In the genomic region with DNA sequence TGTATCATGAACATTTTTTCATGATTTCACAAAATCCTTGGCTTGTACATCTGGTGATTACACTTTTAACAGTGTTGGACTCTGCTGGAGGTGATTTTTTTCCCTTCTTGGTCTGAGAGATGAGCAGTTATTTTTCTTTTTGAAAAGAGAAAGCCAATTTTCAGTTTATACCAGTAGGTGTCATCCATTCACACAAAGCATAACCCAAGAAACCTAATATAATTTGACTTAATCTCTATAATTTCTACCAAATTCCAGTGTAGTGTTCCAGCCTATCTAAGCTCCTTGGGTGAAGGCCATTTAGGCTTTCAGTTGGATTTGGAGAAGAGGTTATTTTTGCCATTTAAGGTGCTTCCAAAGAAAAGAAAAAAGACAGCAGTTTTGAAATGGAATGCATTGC, we compare ENCODE assay signal across 10 cellular contexts. TPM values are rescaled to one million over a fixed set of nuclear protein-coding genes. Genes with fewer than 3 reads are reported as not detected.
DNase-seq lines count a peak whose midpoint lies in the region; ATAC-seq and TF ChIP-seq lines count a peak whose summit lies in the region.
"Had no signal": no experiment of that assay in that cellular context is flagged by ENCODE, and none has a peak within 500 bp of the region (broad histone marks: within the 10 kb centered on the region; RNA-seq: fewer than 3 reads in every experiment).

No MANE protein-coding gene starts in this region.

- H2AFZ ChIP-seq in MM.1S (ENCODE audit: low read length) (no peak overlapping the region), mammary epithelial cell (ENCODE audit: low read depth, low read length) (no peak overlapping the region)

- H3K36me3 Mint-ChIP-seq in nephron (ENCODE audit: low read depth) = no peaks in the 10 kb centered on the region

- CTCF ChIA-PET in mammary epithelial cell (lab: Charles Lee; ENCODE audit: low non-redundant PET) = interaction anchor here (0.7 kb wide), 1 partner anchor 9 kb away, joined by 3 read pairs; no protein-coding TSS in a partner anchor

- TF ChIP-seq CTCF in GM10266 (IDR thresholded peaks at IDR 0.05; ENCODE audit: control insufficient read depth, insufficient read depth, low read depth, missing control alignments) (peak; percentile 37), MM.1S (IDR thresholded peaks at IDR 0.05; ENCODE audit: low read length) (peak; percentile 49), mammary epithelial cell (conservative IDR thresholded peaks at IDR 0.05 in 1 of 2, IDR thresholded peaks at IDR 0.05 in 1 of 2; ENCODE audit: extremely low read depth in 1 of 2, insufficient read depth in 1 of 2, low read depth in 1 of 2, low read length in 2 of 2) (peak; percentile 35 to 57), nephron (IDR thresholded peaks at IDR 0.05; ENCODE audit: unreplicated experiment in 3 of 3) (peak; percentile 34 to 54 (median 40))

- no peak overlapping the region for H3K4me3 Mint-ChIP-seq in nephron
- H3K4me3 Mint-ChIP-seq: activated CD4-positive, alpha-beta memory T cell treated with anti-CD3 and anti-CD28 coated beads for 36 hours; naive thymus-derived CD4-positive, alpha-beta T cell had no signal

- H3K9me3 ChIP-seq in MM.1S (replicated peaks; ENCODE audit: insufficient read depth, low read length) = no peaks in the 10 kb centered on the region
- no peaks in the 10 kb centered on the region for H3K9me3 ChIP-seq in mammary epithelial cell (replicated peaks; ENCODE audit: insufficient read depth, low read length)

- no peaks in the 10 kb centered on the region for H3K9me2 ChIP-seq in MM.1S (replicated peaks; ENCODE audit: insufficient read depth, low read length)

- H3K4me1 ChIP-seq in MM.1S (ENCODE audit: low read length) (no peaks in the 10 kb centered on the region), mammary epithelial cell (ENCODE audit: insufficient read depth, low read length) (no peaks in the 10 kb centered on the region)

- no peak overlapping the region for H3K4me2 ChIP-seq in MM.1S (ENCODE audit: low read depth, low read length)
- H3K4me2 ChIP-seq in mammary epithelial cell (ENCODE audit: insufficient read depth, low read depth, low read length) = no peak overlapping the region

- H3K79me2 ChIP-seq in MM.1S (ENCODE audit: low read length) (no peaks in the 10 kb centered on the region), mammary epithelial cell (ENCODE audit: insufficient read depth, low read length) (no peaks in the 10 kb centered on the region)

- dilution Hi-C loops in mammary epithelial cell (cut with HindIII; ENCODE audit: low sequenced_read_pairs) = no loop called here

- H3K9ac ChIP-seq in MM.1S (ENCODE audit: low read length) (no peak overlapping the region), mammary epithelial cell (ENCODE audit: insufficient read depth, low read length) (no peak overlapping the region)

- in situ Hi-C loops in mammary epithelial cell (cut with MboI; ENCODE audit: low sequenced_read_pairs in 2 of 2) = no loop called here

- H4K20me1 ChIP-seq in MM.1S (ENCODE audit: insufficient read depth, low read length) (no peaks in the 10 kb centered on the region), mammary epithelial cell (ENCODE audit: insufficient read depth, low read length) (no peaks in the 10 kb centered on the region)

- H3K27ac ChIP-seq in MM.1S (ENCODE audit: low read length) = no peak overlapping the region
- no peak overlapping the region for H3K27ac ChIP-seq in mammary epithelial cell (ENCODE audit: insufficient read depth, low read depth, low read length)

- ATAC-seq in HG02588 (IDR thresholded peaks at IDR 0.05; ENCODE audit: unreplicated experiment) = no peak
- ATAC-seq: naive thymus-derived CD4-positive, alpha-beta T cell had no signal

- H3K36me3 ChIP-seq in MM.1S (replicated peaks; ENCODE audit: insufficient read depth, low read length) (no peaks in the 10 kb centered on the region), mammary epithelial cell (ENCODE audit: insufficient read depth, low read length) (no peaks in the 10 kb centered on the region)

- no peaks in the 10 kb centered on the region for H3K9me3 Mint-ChIP-seq in nephron

- no peaks in the 10 kb centered on the region for H3F3A ChIP-seq in MM.1S (ENCODE audit: insufficient read depth, low read length)

- BruUV-seq in mammary epithelial cell (replicated peaks; lab: Mats Ljungman, UMichigan) = no TSS peak

- no peaks in the 10 kb centered on the region for H3K27me3 Mint-ChIP-seq in nephron (ENCODE audit: low read depth)

- peak overlapping the region in 1 of 3 experiments; percentile 41 for H3K27ac Mint-ChIP-seq in nephron
- H3K27ac Mint-ChIP-seq: activated CD4-positive, alpha-beta memory T cell treated with anti-CD3 and anti-CD28 coated beads for 36 hours had no signal

- DNase-seq in GM10266 (ENCODE audit: extremely low spot score) (no peak), MM.1S (peak; percentile 16), mammary epithelial cell (no peak), GM19240 (ENCODE audit: insufficient read length, low spot score) (no peak), iPS-NIHi11 (ENCODE audit: low spot score) (no peak)
- DNase-seq: activated CD4-positive, alpha-beta memory T cell treated with anti-CD3 and anti-CD28 coated beads for 36 hours; NCI-H524 treated with DMSO at 0.1 percent for 48 hours had no signal

- no peak overlapping the region for H3K4me3 ChIP-seq in MM.1S (ENCODE audit: low read length)
- H3K4me3 ChIP-seq in mammary epithelial cell (replicated peaks in 1 of 3; ENCODE audit: insufficient read depth in 1 of 3, low read depth in 2 of 3, low read length in 3 of 3) = no peak overlapping the region

- H3K27me3 ChIP-seq in MM.1S (replicated peaks; ENCODE audit: insufficient read depth, low read length) (no peaks in the 10 kb centered on the region), mammary epithelial cell (ENCODE audit: insufficient read depth, low read length) (no peaks in the 10 kb centered on the region)

- intact Hi-C loops in mammary epithelial cell (cut with micrococcal nuclease) = loop anchor here (5.0 kb wide), 1 partner anchor 83 kb away; no protein-coding TSS in a partner anchor

- peaks cover 4% of the 10 kb centered on the region for H3K4me1 Mint-ChIP-seq in nephron

RNA-seq across cellular contexts. Expression of a gene that starts 7.7 kb away (rescaled TPM):
- total RNA-seq in mammary epithelial cell = not detected
- polyA plus RNA-seq in mammary epithelial cell = not detected
- not detected for polyA minus RNA-seq in mammary epithelial cell
